In genomic region chr12:48668996-48669395, GRCh38 we compare ENCODE assay signal across 30 cellular contexts. TPM values are rescaled to one million over a fixed set of nuclear protein-coding genes. Genes with fewer than 3 reads are reported as not detected.
DNase-seq lines count a peak whose midpoint lies in the region; ATAC-seq, FAIRE-seq and TF ChIP-seq lines count a peak whose summit lies in the region.
"Had no signal": no experiment of that assay in that cellular context is flagged by ENCODE, and none has a peak within 500 bp of the region (broad histone marks: within the 10 kb centered on the region; RNA-seq: fewer than 3 reads in every experiment).

No MANE protein-coding gene starts in this region.

- H3K9ac ChIP-seq in K562 (ENCODE audit: insufficient read depth in 1 of 2, low read depth in 2 of 2, low read length in 2 of 2) (no peak overlapping the region), skeletal muscle tissue (ENCODE audit: low read depth in 1 of 3, low read length in 3 of 3) (no peak overlapping the region)
- H3K9ac ChIP-seq: BLaER1 had no signal

- H3K4me1 Mint-ChIP-seq in activated naive CD4-positive, alpha-beta T cell treated with anti-CD3 and anti-CD28 coated beads, Interleukin-2, amount 10 ng/mL, durations not matched to agents 7 days and 5 days = no peaks in the 10 kb centered on the region
- H3K4me1 Mint-ChIP-seq: CD14-positive monocyte had no signal

- H3K4me1 ChIP-seq in K562 (replicated peaks in 1 of 2; ENCODE audit: control insufficient read depth in 2 of 2, insufficient read depth in 2 of 2, low read length in 2 of 2) (no peaks in the 10 kb centered on the region), psoas muscle (peaks cover 59% of the 10 kb centered on the region), skeletal muscle tissue (ENCODE audit: control insufficient read depth in 3 of 3, insufficient read depth in 3 of 3, low read length in 3 of 3) (peaks cover 5 to 42% (median 26%) of the 10 kb centered on the region in 3 donors)
- H3K4me1 ChIP-seq: BE2C, BLaER1 had no signal

- H3K79me2 ChIP-seq in K562 (ENCODE audit: control insufficient read depth, insufficient read depth, low read length) = peaks cover 22% of the 10 kb centered on the region

- POLR2A ChIA-PET in K562 (lab: Yijun Ruan, JAX) = interaction anchor here (1.0 kb wide), 1 partner anchor 11 kb away, joined by 3 read pairs; no protein-coding TSS in a partner anchor

- H3K4me3 Mint-ChIP-seq in activated naive CD4-positive, alpha-beta T cell treated with anti-CD3 and anti-CD28 coated beads, Interleukin-2, amount 10 ng/mL, durations not matched to agents 7 days and 5 days = no peak overlapping the region
- H3K4me3 Mint-ChIP-seq: CD14-positive monocyte; CD4-positive, alpha-beta memory T cell; CD4-positive, CD25-positive, alpha-beta regulatory T cell; CD8-positive, alpha-beta memory T cell had no signal

- H3K4me2 ChIP-seq in K562 (ENCODE audit: insufficient read depth, low read length) = no peak overlapping the region
- H3K4me2 ChIP-seq: BLaER1 had no signal

- H2AFZ ChIP-seq in K562 (ENCODE audit: low read depth, low read length) = no peak overlapping the region

- H3K27me3 ChIP-seq in K562 (ENCODE audit: control insufficient read depth in 2 of 2, insufficient read depth in 2 of 2, low read length in 2 of 2) (no peaks in the 10 kb centered on the region), psoas muscle (ENCODE audit: insufficient read depth in 3 of 3, low read length in 2 of 3) (no peaks in the 10 kb centered on the region), skeletal muscle tissue (ENCODE audit: control insufficient read depth in 3 of 3, insufficient read depth in 3 of 3, low read length in 3 of 3) (no peaks in the 10 kb centered on the region)
- H3K27me3 ChIP-seq: BE2C, BLaER1 had no signal

- in situ Hi-C loops in K562 (cut with MboI) = no loop called here

- no peaks in the 10 kb centered on the region for H3K9me3 ChIP-seq in K562 (replicated peaks; ENCODE audit: control insufficient read depth, insufficient read depth, low read depth, low read length)
- no peaks in the 10 kb centered on the region for H3K9me3 ChIP-seq in psoas muscle
- H3K9me3 ChIP-seq in skeletal muscle tissue (ENCODE audit: control insufficient read depth in 3 of 3, low read length in 3 of 3) = no peaks in the 10 kb centered on the region
- H3K9me3 ChIP-seq: BE2C, BLaER1 had no signal

- no peaks in the 10 kb centered on the region for H4K20me1 ChIP-seq in K562 (replicated peaks; ENCODE audit: control insufficient read depth, insufficient read depth, low read length)

- CTCF ChIA-PET in activated naive CD4-positive, alpha-beta T cell treated with anti-CD3 and anti-CD28 coated beads, Interleukin-2, amount 10 ng/mL, durations not matched to agents 7 days and 5 days (lab: Charles Lee) = no interaction called here
- CTCF ChIA-PET in K562 (lab: Yijun Ruan, JAX; ENCODE audit: low intra/inter-chr PET ratio) = no interaction called here

- no TSS peak for BruUV-seq in K562 (replicated peaks; lab: Mats Ljungman, UMichigan)

- peaks cover 41% of the 10 kb centered on the region for H3K36me3 Mint-ChIP-seq in activated naive CD4-positive, alpha-beta T cell treated with anti-CD3 and anti-CD28 coated beads, Interleukin-2, amount 10 ng/mL, durations not matched to agents 7 days and 5 days

- H3K9me1 ChIP-seq in K562 (ENCODE audit: control insufficient read depth, insufficient read depth, low read length) = no peaks in the 10 kb centered on the region

- ATAC-seq in K562 = no peak
- ATAC-seq in psoas muscle = no peak
- ATAC-seq in HG03442 (IDR thresholded peaks at IDR 0.05; ENCODE audit: unreplicated experiment) = no peak
- ATAC-seq: GM12878 had no signal

- TF ChIP-seq RAD21 in K562 (CRISPR knock-in tag; conservative IDR thresholded peaks at IDR 0.05 in 1 of 2, IDR thresholded peaks at IDR 0.05 in 1 of 2) = no peak

- H3K27ac ChIP-seq in K562 (ENCODE audit: extremely low read depth, low read depth, low read length) (no peak overlapping the region), psoas muscle (peak overlapping the region; percentile 80), skeletal muscle tissue (ENCODE audit: low read depth, low read length) (peak overlapping the region; percentile 73)
- H3K27ac ChIP-seq: BLaER1 had no signal

- H3K4me3 ChIP-seq in K562 (no peak overlapping the region), psoas muscle (no peak overlapping the region), skeletal muscle tissue (ENCODE audit: low read length in 3 of 3) (no peak overlapping the region)
- H3K4me3 ChIP-seq: BLaER1, GM12878 had no signal

- WGBS in K562 (ENCODE audit: insufficient coverage, low coverage, missing lambda C conversion rate) = 93% methylated on average over 14 of the region's 14 CpGs
- 71 to 89% (median 72%) methylated on average over 14 of the region's 14 CpGs for WGBS in psoas muscle, 3 donors

- peak overlapping the region; percentile 62 for H3K27ac Mint-ChIP-seq in activated naive CD4-positive, alpha-beta T cell treated with anti-CD3 and anti-CD28 coated beads, Interleukin-2, amount 10 ng/mL, durations not matched to agents 7 days and 5 days
- H3K27ac Mint-ChIP-seq: CD4-positive, CD25-positive, alpha-beta regulatory T cell had no signal

- no peak for FAIRE-seq in K562 (lab: Jason Lieb, UNC)
- FAIRE-seq: A204.1, GM12878, GM12892, GM18507, GM19239 had no signal

- TF ChIP-seq CTCF in K562 (IDR thresholded peaks at IDR 0.05 in 2 of 3, conservative IDR thresholded peaks at IDR 0.05 in 1 of 3; ENCODE audit: insufficient read depth in 2 of 3, low read depth in 1 of 3, low read length in 3 of 3) (no peak), psoas muscle (IDR thresholded peaks at IDR 0.05) (no peak)

- no peak for TF ChIP-seq EP300 in K562 (IDR thresholded peaks at IDR 0.05; ENCODE audit: low read length)

- TF ChIP-seq POLR2A in K562 (conservative IDR thresholded peaks at IDR 0.05) = no peak

- DNase-seq in activated naive CD4-positive, alpha-beta T cell treated with anti-CD3 and anti-CD28 coated beads, Interleukin-2, amount 10 ng/mL, durations not matched to agents 7 days and 5 days = no peak
- no peak for DNase-seq in activated naive CD4-positive, alpha-beta T cell treated with anti-CD3 and anti-CD28 coated beads, Interleukin-2, amount 50 U/mL, for 16 hours
- DNase-seq in K562 (ENCODE audit: extremely low read depth in 1 of 4, low spot score in 3 of 4) (no peak), psoas muscle (no peak), NCI-H1048 (lab: John Stamatoyannopoulos, UW) (no peak)
- no peak for DNase-seq in stimulated activated naive CD4-positive, alpha-beta T cell (lab: John Stamatoyannopoulos, UW)
- DNase-seq: 8988T; ACHN; BE2C; C1 segment of cervical spinal cord; CD4-positive, alpha-beta memory T cell; CD4-positive, CD25-positive, alpha-beta regulatory T cell; CD8-positive, alpha-beta memory T cell; COR-L47; DMS 273 treated with DMSO at 0.1 percent for 48 hours; DMS153; DMS53; DMS79; DND-41; EL; GDM1 had no signal

- no peaks in the 10 kb centered on the region for H3K9me3 Mint-ChIP-seq in activated naive CD4-positive, alpha-beta T cell treated with anti-CD3 and anti-CD28 coated beads, Interleukin-2, amount 10 ng/mL, durations not matched to agents 7 days and 5 days
- H3K9me3 Mint-ChIP-seq: CD14-positive monocyte; CD4-positive, alpha-beta memory T cell; CD4-positive, CD25-positive, alpha-beta regulatory T cell; CD8-positive, alpha-beta memory T cell had no signal

- no peaks in the 10 kb centered on the region for H3K27me3 Mint-ChIP-seq in activated naive CD4-positive, alpha-beta T cell treated with anti-CD3 and anti-CD28 coated beads, Interleukin-2, amount 10 ng/mL, durations not matched to agents 7 days and 5 days
- H3K27me3 Mint-ChIP-seq: CD4-positive, alpha-beta memory T cell; CD4-positive, CD25-positive, alpha-beta regulatory T cell; CD8-positive, alpha-beta memory T cell had no signal

- intact Hi-C loops in K562 (cut with micrococcal nuclease) (no loop called here), psoas muscle (cut with DNase I) (no loop called here)

- H3K36me3 ChIP-seq in K562 (ENCODE audit: control insufficient read depth, insufficient read depth, low read length) (peaks cover 89% of the 10 kb centered on the region), psoas muscle (ENCODE audit: insufficient read depth in 1 of 2, low read depth in 1 of 2) (peaks cover 10 to 99% of the 10 kb centered on the region in 2 donors), skeletal muscle tissue (ENCODE audit: control insufficient read depth in 3 of 3, insufficient read depth in 3 of 3, low read length in 3 of 3) (peaks cover 41 to 42% (median 41%) of the 10 kb centered on the region in 3 donors)

RNA-seq across cellular contexts. Expression of gene KANSL2, which starts 13.0 kb away (rescaled TPM):
- 193 and 271 TPM in 2 replicates for total RNA-seq in K562 (2011; cell fraction: chromatin; rRNA removed; ENCODE audit: low replicate concordance)
- total RNA-seq in K562 (2011; cell fraction: nucleolus; rRNA removed) = 175 and 180 TPM in 2 replicates
- total RNA-seq in K562 (2011; cell fraction: nucleoplasm; rRNA removed) = 137 and 174 TPM in 2 replicates
- 41.1 and 43.8 TPM in 2 replicates for total RNA-seq in K562 (2014; rRNA removed)
- total RNA-seq in K562 (2014; rRNA removed; fragmentation: Illumina TruSeq; extraction: Trizol) = 65.0 and 70.3 TPM in 2 replicates
- total RNA-seq in K562 (2015; rRNA removed; fragmentation: Illumina TruSeq; extraction: Trizol) = 48.1 and 55.4 TPM in 2 replicates
- 43.6 and 44.8 TPM in 2 replicates for total RNA-seq in K562 (2021)
- 60.3 and 63.9 TPM in 2 replicates for polyA plus RNA-seq in K562 (2011; rRNA removed)
- 54.6 and 68.2 TPM in 2 replicates for polyA plus RNA-seq in K562 (2011; cell fraction: cytosol; rRNA removed)
- 83.7 and 86.1 TPM in 2 replicates for polyA plus RNA-seq in K562 (2011; cell fraction: nucleus; rRNA removed)
- polyA plus RNA-seq in K562 (2012) = 27.8 and 47.9 TPM in 2 replicates
- polyA plus RNA-seq in K562 (2014; fragmentation: Illumina TruSeq; extraction: Trizol) = 45.6 and 48.5 TPM in 2 replicates
- 10 to 100 TPM; 80.0 to 89.8 TPM for polyA plus RNA-seq in K562 (2014; fragmentation: Nextera tagmentation; extraction: Ambion mirVana)
- 51.6 and 57.6 TPM in 2 replicates for polyA plus RNA-seq in K562 (2014; rRNA removed)
- polyA minus RNA-seq in K562 (2011; rRNA and poly(A)+ RNA removed) = 134 and 138 TPM in 2 replicates
- 26.6 and 44.2 TPM in 2 replicates for polyA minus RNA-seq in K562 (2011; cell fraction: cytosol; rRNA and poly(A)+ RNA removed)
- 97.1 and 104 TPM in 2 replicates for polyA minus RNA-seq in K562 (2011; cell fraction: nucleus; rRNA and poly(A)+ RNA removed)
- total RNA-seq in psoas muscle = 10 to 100 TPM; 30.7 to 59.4 (median 33.4) TPM
- polyA plus RNA-seq in psoas muscle = 10 to 100 TPM; 34.1 to 88.1 (median 57.1) TPM
- total RNA-seq in skeletal muscle tissue = 53.8 TPM

RNA-seq across cellular contexts. Expression of gene CCNT1, which starts 47.5 kb away (rescaled TPM):
- 99.4 and 118 TPM in 2 replicates for total RNA-seq in K562 (2011; cell fraction: chromatin; rRNA removed; ENCODE audit: low replicate concordance)
- total RNA-seq in K562 (2011; cell fraction: nucleolus; rRNA removed) = 36.3 and 46.0 TPM in 2 replicates
- 45.0 and 52.4 TPM in 2 replicates for total RNA-seq in K562 (2011; cell fraction: nucleoplasm; rRNA removed)
- total RNA-seq in K562 (2014; rRNA removed) (17.1 and 24.0 TPM in 2 replicates), K562 (2014; rRNA removed; fragmentation: Illumina TruSeq; extraction: Trizol) (51.0 and 60.3 TPM in 2 replicates), K562 (2015; rRNA removed; fragmentation: Illumina TruSeq; extraction: Trizol) (37.6 and 39.0 TPM in 2 replicates), K562 (2021) (52.4 and 53.9 TPM in 2 replicates), psoas muscle (10 to 100 TPM; 25.9 to 31.8 (median 28.7) TPM), skeletal muscle tissue (27.7 TPM)
- polyA plus RNA-seq in K562 (2011; rRNA removed) (44.4 and 49.7 TPM in 2 replicates), K562 (2014; fragmentation: Illumina TruSeq; extraction: Trizol) (27.1 and 33.4 TPM in 2 replicates), K562 (2014; fragmentation: Nextera tagmentation; extraction: Ambion mirVana) (10 to 100 TPM in 1 of 2 experiments, 1 to 10 TPM in 1; 9.7 to 10.5 TPM), K562 (2014; rRNA removed) (18.2 and 18.5 TPM in 2 replicates), psoas muscle (10 to 100 TPM in 1 of 3 donors, 1 to 10 TPM in 2; 5.2 to 17.0 (median 6.1) TPM)
- polyA plus RNA-seq in K562 (2011; cell fraction: cytosol; rRNA removed) = 14.6 and 26.2 TPM in 2 replicates
- 54.4 and 61.1 TPM in 2 replicates for polyA plus RNA-seq in K562 (2011; cell fraction: nucleus; rRNA removed)
- polyA plus RNA-seq in K562 (2012) = 14.2 and 17.1 TPM in 2 replicates
- 223 and 245 TPM in 2 replicates for polyA minus RNA-seq in K562 (2011; rRNA and poly(A)+ RNA removed)
- 31.3 and 40.4 TPM in 2 replicates for polyA minus RNA-seq in K562 (2011; cell fraction: cytosol; rRNA and poly(A)+ RNA removed)
- polyA minus RNA-seq in K562 (2011; cell fraction: nucleus; rRNA and poly(A)+ RNA removed) = 28.1 and 55.5 TPM in 2 replicates
